In genomic region chr4:135510582-135510981, GRCh38 we compare ENCODE assay signal across 23 cellular contexts.
"Had no signal": no experiment of that assay in that cellular context is flagged by ENCODE, and none has a peak within 500 bp of the region (broad histone marks: within the 10 kb centered on the region; RNA-seq: fewer than 3 reads in every experiment).

No MANE protein-coding gene starts in this region.

- H3K9me3 ChIP-seq: esophagus squamous epithelium, gastrocnemius medialis, left ventricle myocardium inferior, mucosa of descending colon, tibial nerve had no signal

- H3K4me3 ChIP-seq: esophagus squamous epithelium, gastrocnemius medialis, left ventricle myocardium inferior, lung, mucosa of descending colon, tibial nerve had no signal

- DNase-seq: activated CD4-positive, alpha-beta T cell treated with anti-CD3 and anti-CD28 coated beads for 48 hours; activated CD4-positive, alpha-beta T cell treated with anti-CD3 and anti-CD28 coated beads, Interleukin-2, amount 50 U/mL, for 48 hours; activated CD8-positive, alpha-beta memory T cell treated with anti-CD3 and anti-CD28 coated beads for 24 hours; activated gamma-delta T cell; activated naive CD4-positive, alpha-beta T cell treated with anti-CD3 and anti-CD28 coated beads, Interleukin-2, amount 10 ng/mL, durations not matched to agents 7 days and 5 days; activated naive CD8-positive, alpha-beta T cell treated with anti-CD3 and anti-CD28 coated beads, Interleukin-2, amount 10 ng/mL, durations not matched to agents 7 days and 5 days; activated T-cell treated with anti-CD3 and anti-CD28 coated beads, Interleukin-2, amount 50 U/mL, for 1 hour; amniotic stem cell; dermis blood vessel endothelial cell; effector CD4-positive, alpha-beta T cell; esophagus squamous epithelium; gastrocnemius medialis; glutamatergic neuron; left ventricle myocardium inferior; mucosa of descending colon; posterior cingulate gyrus; right cardiac atrium; stimulated activated CD4-positive, alpha-beta T cell treated with anti-CD3 and anti-CD28 coated beads, Interleukin-2, amount 100 ng/mL, for 48 hours; stimulated activated naive CD4-positive, alpha-beta T cell treated with Interleukin-2 at 50 U/mL for 16 hours had no signal

- H3K4me1 ChIP-seq: esophagus squamous epithelium, gastrocnemius medialis, left ventricle myocardium inferior, tibial nerve had no signal

- H3K27ac ChIP-seq: epithelial cell of prostate, esophagus squamous epithelium, gastrocnemius medialis, left ventricle myocardium inferior, tibial nerve, VCaP had no signal

- H3K36me3 ChIP-seq: esophagus squamous epithelium, gastrocnemius medialis, left ventricle myocardium inferior, tibial nerve had no signal

- H3K27me3 ChIP-seq: esophagus squamous epithelium, gastrocnemius medialis, tibial nerve had no signal
